ENCODE assay signal across 1 cellular context in the genomic region with DNA sequence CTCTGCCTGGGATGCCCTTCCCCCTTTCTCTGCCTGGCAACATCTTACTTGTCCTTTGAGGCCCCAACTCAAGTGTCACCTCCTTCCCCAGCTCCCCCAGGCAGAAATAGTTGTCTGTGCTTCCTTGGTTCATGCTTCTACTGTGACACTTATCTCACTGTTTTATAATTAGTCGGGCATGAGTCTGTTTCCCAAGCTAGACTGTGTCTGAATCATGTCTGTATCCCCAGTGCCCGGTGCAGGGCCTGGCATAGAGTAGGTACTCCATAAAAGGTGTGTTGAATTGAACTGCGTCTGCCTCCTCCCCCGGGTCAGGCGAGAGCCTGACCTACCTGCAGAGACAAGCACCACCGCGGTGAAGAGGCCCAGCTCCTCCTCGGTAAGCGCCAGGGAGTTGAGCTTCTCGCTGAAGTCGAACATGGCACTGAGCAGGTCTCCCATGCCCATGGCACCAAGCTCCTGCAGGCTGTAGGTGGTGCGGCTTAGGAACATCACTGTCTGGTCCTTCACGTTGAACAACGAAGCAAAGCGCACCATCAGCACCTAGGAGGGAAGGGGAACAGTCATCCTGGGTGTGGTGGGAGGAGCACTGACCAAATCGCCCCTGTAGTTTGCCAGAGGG.
A peak's percentile ranks its signal among the peaks of the same experiment; 100 is the strongest.
TF ChIP-seq lines count a peak whose summit lies in the region.

No MANE protein-coding gene starts in this region.

TF ChIP-seq in GM12878, 131 proteins besides CTCF, POLR2A, EP300 and RAD21:
- TF ChIP-seq IKZF2 (IDR thresholded peaks at IDR 0.05), result no peak
- TF ChIP-seq RFX5 (IDR thresholded peaks at IDR 0.05; ENCODE audit: low read depth, low read length), result peak; percentile 85
